In the genomic region with DNA sequence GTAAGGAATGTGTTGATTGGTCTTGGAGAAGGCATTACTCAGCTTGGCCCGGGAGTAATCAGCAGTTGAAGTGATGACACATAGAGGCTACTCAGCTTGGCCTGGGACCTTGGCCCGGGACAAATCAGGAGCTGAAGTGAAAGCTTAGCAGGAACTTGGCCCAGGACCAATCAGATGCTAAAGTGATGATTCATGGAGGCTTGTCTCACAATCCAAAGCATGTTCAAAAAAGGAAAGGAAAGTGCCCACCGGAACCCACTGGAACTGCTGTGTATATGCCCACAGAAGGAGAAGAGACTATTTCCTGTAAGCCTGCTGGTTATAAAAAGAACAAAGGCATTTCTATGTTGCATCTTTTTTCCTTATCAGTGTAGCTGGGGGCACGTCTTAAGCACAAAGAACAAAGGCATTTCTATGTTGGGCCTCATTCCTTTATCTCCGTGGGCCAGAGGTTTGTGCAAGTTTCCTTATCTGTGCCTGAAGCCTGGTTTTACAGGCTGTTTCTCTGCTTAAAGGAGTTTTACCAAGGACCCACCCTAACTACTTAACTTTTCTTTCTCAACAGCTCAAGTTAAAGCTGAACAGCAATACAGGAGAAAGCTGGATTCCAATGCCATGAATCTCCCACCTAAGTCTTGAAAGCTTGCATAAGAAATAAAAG, we compare ENCODE assay signal across 12 cellular contexts.
DNase-seq lines count a peak whose midpoint lies in the region; ATAC-seq, FAIRE-seq and TF ChIP-seq lines count a peak whose summit lies in the region.
"Had no signal": no experiment of that assay in that cellular context is flagged by ENCODE, and none has a peak within 500 bp of the region (broad histone marks: within the 10 kb centered on the region; RNA-seq: fewer than 3 reads in every experiment).

No MANE protein-coding gene starts in this region.

- no peaks in the 10 kb centered on the region for H3K36me3 Mint-ChIP-seq in type B pancreatic cell

- no peak overlapping the region for H3K4me3 Mint-ChIP-seq in type B pancreatic cell

- TF ChIP-seq CTCF in bronchial epithelial cell (IDR thresholded peaks at IDR 0.05; ENCODE audit: insufficient read depth, low read length, severe bottlenecking) (no peak), type B pancreatic cell (conservative IDR thresholded peaks at IDR 0.05) (no peak)

- FAIRE-seq in bronchial epithelial cell (lab: Jason Lieb, UNC): no peak
- FAIRE-seq: GM18507 had no signal

- no peak overlapping the region for H3K4me3 ChIP-seq in MG63
- no peak overlapping the region for H3K4me3 ChIP-seq in bronchial epithelial cell (ENCODE audit: low read depth, low read length)
- H3K4me3 ChIP-seq: stomach had no signal

- H3K27ac Mint-ChIP-seq in type B pancreatic cell: peak overlapping the region; percentile 57

- H3K9me3 ChIP-seq in MG63: no peaks in the 10 kb centered on the region
- H3K9me3 ChIP-seq: neutrophil had no signal

- ATAC-seq in GM18867 (IDR thresholded peaks at IDR 0.05; ENCODE audit: unreplicated experiment) (no peak), GM21447 (IDR thresholded peaks at IDR 0.05; ENCODE audit: unreplicated experiment) (no peak)

- H3K27me3 ChIP-seq in MG63 (no peaks in the 10 kb centered on the region), bronchial epithelial cell (ENCODE audit: control insufficient read depth, insufficient read depth, low read length) (no peaks in the 10 kb centered on the region)
- H3K27me3 ChIP-seq: neutrophil, stomach had no signal

- DNase-seq in MG63 (peak; percentile 68), bronchial epithelial cell (ENCODE audit: low read depth) (peak; percentile 84), islet precursor cell (peak; percentile 98), type B pancreatic cell (ENCODE audit: extremely low spot score, unreplicated experiment) (no peak), NCI-H526 (lab: John Stamatoyannopoulos, UW) (no peak)
- DNase-seq in effector CD8-positive, alpha-beta T cell (lab: John Stamatoyannopoulos, UW): no peak
- DNase-seq: activated CD4-positive, alpha-beta T cell treated with anti-CD3 and anti-CD28 coated beads, Interleukin-2, amount 50 U/mL, for 48 hours; stomach had no signal

- H3K4me1 Mint-ChIP-seq in type B pancreatic cell (ENCODE audit: unreplicated experiment): no peaks in the 10 kb centered on the region

- H3K36me3 ChIP-seq in MG63 (no peaks in the 10 kb centered on the region), bronchial epithelial cell (ENCODE audit: control insufficient read depth, insufficient read depth, low read length) (no peaks in the 10 kb centered on the region)
- H3K36me3 ChIP-seq: neutrophil, stomach had no signal

- H3K27me3 Mint-ChIP-seq in type B pancreatic cell: peaks cover 7% of the 10 kb centered on the region

- H3K9me3 Mint-ChIP-seq in type B pancreatic cell: no peaks in the 10 kb centered on the region

Comparison
In these comparisons a context has a peak if more than half of its experiments do, and no peak if none do; other contexts are left out.
1. DNase-seq: peak in MG63 (single experiment), bronchial epithelial cell (single experiment) and islet precursor cell (single experiment); none in type B pancreatic cell (single experiment), NCI-H526 (0 of 2) and effector CD8-positive, alpha-beta T cell (single experiment).